ENCODE assay signal across 9 cellular contexts in genomic region chr2:28664120-28664842, GRCh38.
DNase-seq lines count a peak whose midpoint lies in the region; ATAC-seq, FAIRE-seq and TF ChIP-seq lines count a peak whose summit lies in the region.
"Had no signal": no experiment of that assay in that cellular context is flagged by ENCODE, and none has a peak within 500 bp of the region (broad histone marks: within the 10 kb centered on the region; RNA-seq: fewer than 3 reads in every experiment).

No MANE protein-coding gene starts in this region.

- H3K9me3 ChIP-seq in Caco-2 (no peaks in the 10 kb centered on the region), SK-N-SH (no peaks in the 10 kb centered on the region), pancreas (no peaks in the 10 kb centered on the region)
- no peaks in the 10 kb centered on the region for H3K9me3 ChIP-seq in CD8-positive, alpha-beta memory T cell (ENCODE audit: low read length)

- DNase-seq in Caco-2 (no peak), SK-N-SH (peak; percentile 80), foreskin fibroblast (peak; percentile 36 to 78), pancreas (peak in 2 of 6 donors; percentile 49 to 66), NCI-H2107 treated with DMSO at 0.1 percent for 48 hours (lab: John Stamatoyannopoulos, UW; ENCODE audit: unreplicated experiment) (no peak), CD1c-positive myeloid dendritic cell (ENCODE audit: extremely low spot score) (no peak), germinal center (ENCODE audit: low spot score) (no peak)
- DNase-seq in CD8-positive, alpha-beta memory T cell: no peak

- peak overlapping the region; percentile 23 for H3K27ac Mint-ChIP-seq in Caco-2 (ENCODE audit: unreplicated experiment)
- no peak overlapping the region for H3K27ac Mint-ChIP-seq in CD8-positive, alpha-beta memory T cell

- peak; percentile 53 for TF ChIP-seq RAD21 in SK-N-SH (IDR thresholded peaks at IDR 0.05; ENCODE audit: low read length)

- no peaks in the 10 kb centered on the region for H3K9me2 ChIP-seq in SK-N-SH

- H3K9ac ChIP-seq in SK-N-SH: no peak overlapping the region

- peak overlapping the region; percentile 72 to 98 for H3K27ac ChIP-seq in SK-N-SH (ENCODE audit: low read depth in 2 of 2, low read length in 1 of 2)
- H3K27ac ChIP-seq in pancreas: peak overlapping the region; percentile 8 to 75 (median 44)
- H3K27ac ChIP-seq in CD8-positive, alpha-beta memory T cell (ENCODE audit: low read depth, low read length): no peak overlapping the region
- H3K27ac ChIP-seq: C4-2B had no signal

- no peak overlapping the region for H3K4me3 Mint-ChIP-seq in Caco-2 (ENCODE audit: unreplicated experiment)
- no peak overlapping the region for H3K4me3 Mint-ChIP-seq in CD8-positive, alpha-beta memory T cell

- H3K4me2 ChIP-seq in SK-N-SH: peak overlapping the region; percentile 58

- H3K27me3 ChIP-seq in Caco-2 (replicated peaks; ENCODE audit: control insufficient read depth, insufficient read depth, low read length) (no peaks in the 10 kb centered on the region), SK-N-SH (ENCODE audit: insufficient read depth) (no peaks in the 10 kb centered on the region), pancreas (no peaks in the 10 kb centered on the region)
- no peaks in the 10 kb centered on the region for H3K27me3 ChIP-seq in CD8-positive, alpha-beta memory T cell (ENCODE audit: insufficient read depth, low read length, poor library complexity, severe bottlenecking)

- intact Hi-C loops in Caco-2 (cut with micrococcal nuclease; ENCODE audit: unreplicated experiment): loop anchor here (5.0 kb wide), 1 partner anchor 58 kb away; no protein-coding TSS in a partner anchor
- intact Hi-C loops in pancreas (cut with DNase I): no loop called here

- peak; percentile 42 to 74 (median 70) for ATAC-seq in pancreas

- H3K36me3 ChIP-seq in Caco-2 (ENCODE audit: control insufficient read depth, insufficient read depth, low read length) (no peaks in the 10 kb centered on the region), SK-N-SH (replicated peaks in 1 of 2; ENCODE audit: control insufficient read depth in 1 of 2, insufficient read depth in 2 of 2, low read length in 1 of 2) (no peaks in the 10 kb centered on the region), pancreas (no peaks in the 10 kb centered on the region)
- no peaks in the 10 kb centered on the region for H3K36me3 ChIP-seq in CD8-positive, alpha-beta memory T cell (ENCODE audit: insufficient read depth, low read length)

- TF ChIP-seq CTCF in Caco-2 (IDR thresholded peaks at IDR 0.05; ENCODE audit: insufficient read depth in 1 of 2, low read depth in 1 of 2, low read length in 1 of 2, severe bottlenecking in 1 of 2, unreplicated experiment in 1 of 2): no peak
- TF ChIP-seq CTCF in SK-N-SH (IDR thresholded peaks at IDR 0.05): no peak
- no peak for TF ChIP-seq CTCF in foreskin fibroblast (IDR thresholded peaks at IDR 0.05; ENCODE audit: low read depth, low read length)
- TF ChIP-seq CTCF in pancreas (IDR thresholded peaks at IDR 0.05): no peak

- H3K36me3 Mint-ChIP-seq in Caco-2 (ENCODE audit: insufficient read depth, unreplicated experiment): peaks cover 6% of the 10 kb centered on the region
- H3K36me3 Mint-ChIP-seq in CD8-positive, alpha-beta memory T cell: peaks cover 0 to 5% (median 0%) of the 10 kb centered on the region in 3 donors

- no TSS peak for BruUV-seq in Caco-2 (replicated peaks; lab: Mats Ljungman, UMichigan)

- peaks cover 21% of the 10 kb centered on the region for H3K4me1 Mint-ChIP-seq in Caco-2 (ENCODE audit: low read depth, unreplicated experiment)
- H3K4me1 Mint-ChIP-seq in CD8-positive, alpha-beta memory T cell: no peaks in the 10 kb centered on the region

- H3K4me1 ChIP-seq in Caco-2 (peaks cover 35% of the 10 kb centered on the region), SK-N-SH (ENCODE audit: control insufficient read depth in 1 of 2, insufficient read depth in 2 of 2, low read depth in 1 of 2, low read length in 1 of 2) (peaks cover 43 to 57% of the 10 kb centered on the region in 2 experiments), pancreas (peaks cover 28 to 32% (median 31%) of the 10 kb centered on the region in 3 donors)
- H3K4me1 ChIP-seq in CD8-positive, alpha-beta memory T cell (ENCODE audit: insufficient read depth, low read length): no peaks in the 10 kb centered on the region

- H2AFZ ChIP-seq in SK-N-SH (ENCODE audit: low read depth): peak overlapping the region; percentile 72

- H3K27me3 Mint-ChIP-seq in Caco-2 (ENCODE audit: insufficient read depth, unreplicated experiment): no peaks in the 10 kb centered on the region
- no peaks in the 10 kb centered on the region for H3K27me3 Mint-ChIP-seq in CD8-positive, alpha-beta memory T cell

- H3F3A ChIP-seq in SK-N-SH (replicated peaks; ENCODE audit: insufficient read depth): peaks cover 25% of the 10 kb centered on the region

- TF ChIP-seq EP300 in SK-N-SH (IDR thresholded peaks at IDR 0.05; ENCODE audit: borderline replicate concordance in 1 of 2, low read depth in 1 of 2, low read length in 1 of 2): peak in 1 of 2 experiments; percentile 98; a peak in 2 of 4 replicates

- FAIRE-seq in pancreas (lab: Jason Lieb, UNC): no peak

- 61% methylated on average over 22 of the region's 22 CpGs for WGBS in SK-N-SH (ENCODE audit: low lambda C conversion rate)
- 30 to 33% methylated on average over 22 of the region's 22 CpGs for WGBS in pancreas, 2 donors

- H3K4me3 ChIP-seq in Caco-2 (ENCODE audit: low read depth, low read length) (no peak overlapping the region), SK-N-SH (ENCODE audit: low read depth in 2 of 2, low read length in 1 of 2) (no peak overlapping the region), foreskin fibroblast (ENCODE audit: low read depth in 1 of 2, low read length in 2 of 2) (peak overlapping the region in 1 of 2 donors; percentile 1), pancreas (no peak overlapping the region)
- H3K4me3 ChIP-seq in CD8-positive, alpha-beta memory T cell (ENCODE audit: low read length): no peak overlapping the region

- CTCF ChIA-PET in Caco-2 (lab: Charles Lee) (interaction anchor here (0.9 to 2.5 kb wide), 7 partner anchors 10 to 70 kb away, joined by 3 to 8 read pairs (median 4); no protein-coding TSS in a partner anchor), SK-N-SH (lab: Yijun Ruan, JAX) (interaction anchor here (0.8 to 6.8 kb wide), 10 partner anchors 9 to 99 kb away, joined by 3 to 69 read pairs (median 4); partner anchors contain the start of gene PPP1CB)
- CTCF ChIA-PET in CD8-positive, alpha-beta memory T cell (lab: Charles Lee): interaction anchor here (0.6 kb wide), 1 partner anchor 966 kb away, joined by 3 read pairs; no protein-coding TSS in a partner anchor

- H3K79me2 ChIP-seq in SK-N-SH (ENCODE audit: insufficient read depth): no peaks in the 10 kb centered on the region

- POLR2A ChIA-PET in Caco-2 (lab: Charles Lee) (interaction anchor here (1.0 kb wide), 1 partner anchor 19 kb away, joined by 3 read pairs; no protein-coding TSS in a partner anchor), SK-N-SH (lab: Yijun Ruan, JAX) (interaction anchor here (0.7 to 3.7 kb wide), 18 partner anchors 9 to 1255 kb away, joined by 3 to 105 read pairs (median 3); partner anchors contain the start of genes PPP1CB and TRMT61B)
- POLR2A ChIA-PET in CD8-positive, alpha-beta memory T cell (lab: Charles Lee): no interaction called here

- no peaks in the 10 kb centered on the region for H3K9me3 Mint-ChIP-seq in Caco-2 (ENCODE audit: unreplicated experiment)
- peaks cover 0 to 2% (median 0%) of the 10 kb centered on the region in 5 donors for H3K9me3 Mint-ChIP-seq in CD8-positive, alpha-beta memory T cell

- no peaks in the 10 kb centered on the region for H4K20me1 ChIP-seq in SK-N-SH (ENCODE audit: insufficient read depth)

TF ChIP-seq in SK-N-SH, 30 proteins besides CTCF, POLR2A, EP300 and RAD21:
- TF ChIP-seq FOXJ3 (CRISPR knock-in tag; IDR thresholded peaks at IDR 0.05) (peak; percentile 100), NFIC (IDR thresholded peaks at IDR 0.05; ENCODE audit: borderline replicate concordance) (peak; percentile 77), CHD2 (IDR thresholded peaks at IDR 0.05; ENCODE audit: low read length, partially characterized antibody) (peak; percentile 93), RCOR1 (IDR thresholded peaks at IDR 0.05; ENCODE audit: low read length) (peak; percentile 96), USF1 (IDR thresholded peaks at IDR 0.05; ENCODE audit: borderline replicate concordance, low read depth) (no peak), MXI1 (IDR thresholded peaks at IDR 0.05; ENCODE audit: low read depth, low read length) (peak; percentile 89; the same call in 1 of the 2 replicates), RXRA (IDR thresholded peaks at IDR 0.05; ENCODE audit: borderline replicate concordance, low read depth) (no peak), JUND (IDR thresholded peaks at IDR 0.05) (no peak), TCF12 (IDR thresholded peaks at IDR 0.05) (peak; percentile 70), GATA2 (CRISPR knock-in tag; IDR thresholded peaks at IDR 0.05) (peak; percentile 100), TAF1 (IDR thresholded peaks at IDR 0.05; ENCODE audit: borderline replicate concordance, low read depth, low read length) (0 out of 2 replicates have a peak, but pooled peaks have one; percentile 22), GABPA (IDR thresholded peaks at IDR 0.05; ENCODE audit: low read depth) (no peak), RFX5 (IDR thresholded peaks at IDR 0.05; ENCODE audit: low read length) (no peak), YY1 (IDR thresholded peaks at IDR 0.05; ENCODE audit: low read depth) (no peak), SMC3 (IDR thresholded peaks at IDR 0.05; ENCODE audit: low read depth, low read length) (peak; percentile 27; the same call in 1 of the 2 replicates), PBX3 (IDR thresholded peaks at IDR 0.05) (peak; percentile 28; the same call in 1 of the 2 replicates), MEF2A (IDR thresholded peaks at IDR 0.05; ENCODE audit: borderline replicate concordance, low read depth) (no peak), POLR2AphosphoS5 (IDR thresholded peaks at IDR 0.05; ENCODE audit: low read depth, low read length) (peak; percentile 63)

Comparison
In these comparisons a context has a peak if more than half of its experiments do, and no peak if none do; other contexts are left out.
1. DNase-seq: peak in SK-N-SH (single experiment) and foreskin fibroblast (2 of 2); none in Caco-2 (0 of 2), CD8-positive, alpha-beta memory T cell (0 of 5), NCI-H2107 treated with DMSO at 0.1 percent for 48 hours (single experiment), CD1c-positive myeloid dendritic cell (single experiment) and germinal center (single experiment).